20 cellular contexts compared by ENCODE assay signal in the genomic region with DNA sequence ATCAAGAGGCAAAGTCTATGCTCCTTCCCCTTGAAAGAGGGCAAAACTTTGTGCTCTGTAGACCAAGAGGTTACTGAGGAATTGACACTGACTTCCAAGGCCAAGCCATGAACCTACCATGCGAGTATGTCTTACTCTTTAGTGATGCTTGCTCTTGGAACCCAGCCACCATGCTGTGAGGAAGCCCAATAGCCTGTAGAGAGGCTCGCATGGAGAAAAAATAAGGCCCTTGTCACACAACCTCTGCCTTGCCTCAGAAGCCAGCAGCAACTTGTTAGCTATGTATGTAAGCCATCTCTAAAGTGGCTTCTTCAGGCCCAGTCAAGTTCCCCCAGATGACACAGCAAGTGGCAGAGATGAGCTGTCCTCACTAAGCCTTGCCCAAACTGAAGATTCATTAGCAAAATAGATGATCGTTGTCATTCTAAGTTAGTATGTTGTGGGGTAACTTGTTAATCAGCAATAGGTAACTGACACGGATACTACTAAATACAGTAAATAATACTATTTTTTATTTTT.
A peak's percentile ranks its signal among the peaks of the same experiment; 100 is the strongest.
DNase-seq lines count a peak whose midpoint lies in the region; TF ChIP-seq lines count a peak whose summit lies in the region.
"Had no signal": no experiment of that assay in that cellular context is flagged by ENCODE, and none has a peak within 500 bp of the region (broad histone marks: within the 10 kb centered on the region; RNA-seq: fewer than 3 reads in every experiment).

No MANE protein-coding gene starts in this region.

- POLR2A ChIA-PET in PC-9 (lab: Charles Lee; ENCODE audit: unreplicated experiment) = no interaction called here

- BruUV-seq in PC-9 (replicated peaks; lab: Mats Ljungman, UMichigan) = no TSS peak

- H3K4me2 ChIP-seq in PC-9 = no peak overlapping the region
- H3K4me2 ChIP-seq: BLaER1 had no signal

- H3K27ac ChIP-seq in colonic mucosa = no peak overlapping the region
- no peak overlapping the region for H3K27ac ChIP-seq in prostate gland
- no peak overlapping the region for H3K27ac ChIP-seq in PC-9
- H3K27ac ChIP-seq: 22Rv1, BLaER1 had no signal

- H3K4me1 Mint-ChIP-seq in chondrocyte (ENCODE audit: low read depth) = peaks cover 4% of the 10 kb centered on the region

- 96% methylated on average over 4 of the region's 4 CpGs for WGBS in prostate gland

- H3K27ac Mint-ChIP-seq in chondrocyte (ENCODE audit: unreplicated experiment) = no peak overlapping the region
- H3K27ac Mint-ChIP-seq: CD4-positive, alpha-beta T cell had no signal

- H3K27me3 ChIP-seq in colonic mucosa = no peaks in the 10 kb centered on the region
- no peaks in the 10 kb centered on the region for H3K27me3 ChIP-seq in prostate gland (replicated peaks; ENCODE audit: insufficient read depth)
- no peaks in the 10 kb centered on the region for H3K27me3 ChIP-seq in PC-9 (ENCODE audit: insufficient read depth, low read depth)
- H3K27me3 ChIP-seq: BLaER1, MG63 had no signal

- H3K4me3 ChIP-seq in colonic mucosa (no peak overlapping the region), prostate gland (no peak overlapping the region), PC-9 (no peak overlapping the region)
- H3K4me3 ChIP-seq: BLaER1, K562, MG63 had no signal

- no peak overlapping the region for H2AFZ ChIP-seq in PC-9

- no peak for TF ChIP-seq CTCF in colonic mucosa (IDR thresholded peaks at IDR 0.05)
- no peak for TF ChIP-seq CTCF in prostate gland (IDR thresholded peaks at IDR 0.05)
- no peak for TF ChIP-seq CTCF in PC-9 (conservative IDR thresholded peaks at IDR 0.05)
- TF ChIP-seq CTCF in chondrocyte (IDR thresholded peaks at IDR 0.05) = no peak

- no peaks in the 10 kb centered on the region for H3K4me1 ChIP-seq in colonic mucosa
- no peaks in the 10 kb centered on the region for H3K4me1 ChIP-seq in prostate gland (replicated peaks)
- H3K4me1 ChIP-seq in PC-9 (replicated peaks; ENCODE audit: insufficient read depth) = no peaks in the 10 kb centered on the region
- H3K4me1 ChIP-seq: BLaER1 had no signal

- H3K36me3 ChIP-seq in colonic mucosa (no peaks in the 10 kb centered on the region), prostate gland (no peaks in the 10 kb centered on the region), PC-9 (ENCODE audit: low read depth) (no peaks in the 10 kb centered on the region)
- H3K36me3 ChIP-seq: BLaER1, MG63 had no signal

- intact Hi-C loops in colonic mucosa (cut with DNase I) (no loop called here), prostate gland (cut with DNase I) (loop anchor here (10.0 kb wide), 1 partner anchor 113 kb away; the partner anchor contains the start of genes SEPTIN10 and SOWAHC), PC-9 (cut with micrococcal nuclease; ENCODE audit: unreplicated experiment) (no loop called here)

- no peaks in the 10 kb centered on the region for H4K20me1 ChIP-seq in PC-9 (ENCODE audit: insufficient read depth)
- H4K20me1 ChIP-seq: BLaER1 had no signal

- peaks cover 1% of the 10 kb centered on the region for H3K36me3 Mint-ChIP-seq in chondrocyte (ENCODE audit: low read depth)

- peaks cover 7% of the 10 kb centered on the region for H3K9me3 Mint-ChIP-seq in chondrocyte (ENCODE audit: low read depth)
- H3K9me3 Mint-ChIP-seq: CD4-positive, alpha-beta T cell had no signal

- CTCF ChIA-PET in PC-9 (lab: Charles Lee) = no interaction called here

- DNase-seq in activated CD8-positive, alpha-beta memory T cell treated with anti-CD3 and anti-CD28 coated beads for 24 hours = peak; percentile 21
- DNase-seq in activated CD8-positive, alpha-beta memory T cell treated with anti-CD3 and anti-CD28 coated beads, Interleukin-2, amount 50 U/mL, for 4 hours = no peak
- DNase-seq in colonic mucosa = peak; percentile 8
- peak; percentile 2 for DNase-seq in prostate gland (ENCODE audit: low spot score)
- DNase-seq in ureter (ENCODE audit: low spot score) = peak; percentile 25
- DNase-seq in activated gamma-delta T cell (lab: John Stamatoyannopoulos, UW) = no peak
- no peak for DNase-seq in PC-9
- DNase-seq in chondrocyte (ENCODE audit: low spot score) = no peak
- DNase-seq: ACHN; CD4-positive, alpha-beta T cell; COR-L47; DMS79; MG63; NCI-H1417; NCI-H1694 treated with DMSO at 0.1 percent for 48 hours; NCI-H2081 treated with DMSO at 0.1 percent for 48 hours; NCI-H2171 treated with DMSO at 0.1 percent for 48 hours had no signal

- no peaks in the 10 kb centered on the region for H3K79me2 ChIP-seq in PC-9 (ENCODE audit: low read depth)

- H3K9ac ChIP-seq in colonic mucosa (ENCODE audit: low read depth in 2 of 2, low read length in 2 of 2) = no peak overlapping the region
- H3K9ac ChIP-seq: BLaER1 had no signal

- H3K9me2 ChIP-seq in PC-9 (ENCODE audit: insufficient read depth) = no peaks in the 10 kb centered on the region

- H3K9me3 ChIP-seq in colonic mucosa (no peaks in the 10 kb centered on the region), prostate gland (no peaks in the 10 kb centered on the region), PC-9 (ENCODE audit: insufficient read depth, low read depth) (no peaks in the 10 kb centered on the region)
- H3K9me3 ChIP-seq: MG63 had no signal

- TF ChIP-seq POLR2A in prostate gland (IDR thresholded peaks at IDR 0.05) = no peak

- peaks cover 4% of the 10 kb centered on the region for H3K27me3 Mint-ChIP-seq in chondrocyte (ENCODE audit: low read depth)

- H3F3A ChIP-seq in PC-9 (ENCODE audit: insufficient read depth, low read depth) = no peaks in the 10 kb centered on the region

- H3K4me3 Mint-ChIP-seq in chondrocyte (ENCODE audit: unreplicated experiment) = no peak overlapping the region
- H3K4me3 Mint-ChIP-seq: CD4-positive, alpha-beta T cell had no signal

Comparison
In these comparisons a context has a peak if more than half of its experiments do, and no peak if none do; other contexts are left out.
1. DNase-seq: peak in activated CD8-positive, alpha-beta memory T cell treated with anti-CD3 and anti-CD28 coated beads for 24 hours (single experiment), colonic mucosa (single experiment), prostate gland (single experiment) and ureter (single experiment); none in activated CD8-positive, alpha-beta memory T cell treated with anti-CD3 and anti-CD28 coated beads, Interleukin-2, amount 50 U/mL, for 4 hours (single experiment), activated gamma-delta T cell (single experiment), PC-9 (0 of 2) and chondrocyte (single experiment).